8 cellular contexts compared by ENCODE assay signal in genomic region chr6:147390909-147391536, GRCh38.
DNase-seq lines count a peak whose midpoint lies in the region; ATAC-seq and TF ChIP-seq lines count a peak whose summit lies in the region.

No MANE protein-coding gene starts in this region.

- peak; percentile 18 for TF ChIP-seq CTCF in cardiac fibroblast (IDR thresholded peaks at IDR 0.05; ENCODE audit: low read depth, low read length)

- no peak for ATAC-seq in HG02763 (IDR thresholded peaks at IDR 0.05; ENCODE audit: unreplicated experiment)

- DNase-seq in EL (peak; percentile 16), MV-4-11 (lab: John Stamatoyannopoulos, UW) (peak; percentile 1), cardiac fibroblast (ENCODE audit: low read depth in 2 of 2) (peak; percentile 39 to 40), myocyte (ENCODE audit: low read depth) (peak; percentile 46), NCI-H2081 (lab: John Stamatoyannopoulos, UW) (no peak)
- no peak for DNase-seq in activated CD4-positive, CD25-positive, alpha-beta regulatory T cell treated with anti-CD3 and anti-CD28 coated beads, Interleukin-2, amount 50 U/mL, for 72 hours
- DNase-seq in stimulated activated CD4-positive, alpha-beta T cell treated with anti-CD3 and anti-CD28 coated beads, Interleukin-15, amount 100 ng/mL, for 24 hours = no peak

- H3K4me3 ChIP-seq in cardiac fibroblast (replicated peaks in 1 of 2; ENCODE audit: low read depth in 2 of 2, low read length in 2 of 2) = no peak overlapping the region

Comparison
In these comparisons a context has a peak if more than half of its experiments do, and no peak if none do; other contexts are left out.
1. DNase-seq: peak in EL (single experiment), MV-4-11 (single experiment), cardiac fibroblast (2 of 2) and myocyte (single experiment); none in activated CD4-positive, CD25-positive, alpha-beta regulatory T cell treated with anti-CD3 and anti-CD28 coated beads, Interleukin-2, amount 50 U/mL, for 72 hours (single experiment), stimulated activated CD4-positive, alpha-beta T cell treated with anti-CD3 and anti-CD28 coated beads, Interleukin-15, amount 100 ng/mL, for 24 hours (single experiment) and NCI-H2081 (0 of 2).